ENCODE assay signal across 10 cellular contexts in the genomic region with DNA sequence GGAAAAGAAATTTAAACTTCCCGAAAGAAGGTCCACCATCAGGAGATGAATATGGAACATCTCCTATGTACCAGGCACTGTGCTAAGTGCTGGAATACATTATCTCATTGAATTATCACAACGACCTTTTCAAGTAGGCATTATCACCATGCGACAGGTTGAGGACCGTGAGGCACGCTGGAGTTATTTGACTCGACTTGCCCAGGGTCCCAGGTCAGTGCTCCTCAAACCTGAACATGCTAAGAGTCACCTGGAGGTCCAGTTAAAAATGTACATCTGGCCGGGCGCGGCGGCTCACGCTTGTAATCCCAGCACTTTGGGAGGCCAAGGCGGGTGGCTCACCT. TPM values are rescaled to one million over a fixed set of nuclear protein-coding genes. Genes with fewer than 3 reads are reported as not detected.
DNase-seq lines count a peak whose midpoint lies in the region; ATAC-seq, FAIRE-seq and TF ChIP-seq lines count a peak whose summit lies in the region.
"Had no signal": no experiment of that assay in that cellular context is flagged by ENCODE, and none has a peak within 500 bp of the region (broad histone marks: within the 10 kb centered on the region; RNA-seq: fewer than 3 reads in every experiment).

No MANE protein-coding gene starts in this region.

- peak overlapping the region; percentile 90 for H3K27ac Mint-ChIP-seq in activated naive CD8-positive, alpha-beta T cell treated with anti-CD3 and anti-CD28 coated beads, Interleukin-2, amount 10 ng/mL, durations not matched to agents 7 days and 5 days
- H3K27ac Mint-ChIP-seq in naive B cell = peak overlapping the region in 4 of 6 donors; percentile 84 to 97 (median 92)

- H3K36me3 ChIP-seq in thyroid gland = no peaks in the 10 kb centered on the region
- H3K36me3 ChIP-seq: sigmoid colon had no signal

- peak; percentile 70 for TF ChIP-seq CTCF in C4-2B (conservative IDR thresholded peaks at IDR 0.05)
- peak in 1 of 6 experiments; percentile 1 for TF ChIP-seq CTCF in thyroid gland (IDR thresholded peaks at IDR 0.05)

- FAIRE-seq in GM12891 (lab: Jason Lieb, UNC) = no peak
- FAIRE-seq: frontal cortex had no signal

- DNase-seq in activated naive CD8-positive, alpha-beta T cell treated with anti-CD3 and anti-CD28 coated beads, Interleukin-2, amount 10 ng/mL, durations not matched to agents 7 days and 5 days = no peak
- DNase-seq in naive B cell = no peak
- no peak for DNase-seq in thyroid gland
- DNase-seq in GM12891 (ENCODE audit: insufficient read length, low spot score) = no peak

- peak overlapping the region; percentile 66 for H3K4me3 Mint-ChIP-seq in activated naive CD8-positive, alpha-beta T cell treated with anti-CD3 and anti-CD28 coated beads, Interleukin-2, amount 10 ng/mL, durations not matched to agents 7 days and 5 days
- H3K4me3 Mint-ChIP-seq in naive B cell = peak overlapping the region in 7 of 8 donors; percentile 85 to 96 (median 89)

- intact Hi-C loops in thyroid gland (cut with DNase I) = loop anchor here (5.0 kb wide), 1 partner anchor 73 kb away; no protein-coding TSS in a partner anchor

- no peak overlapping the region for H3K4me3 ChIP-seq in thyroid gland (replicated peaks in 1 of 3)

- H3K27ac ChIP-seq in C4-2B (no peak overlapping the region), thyroid gland (no peak overlapping the region)

- POLR2A ChIA-PET in activated naive CD8-positive, alpha-beta T cell treated with anti-CD3 and anti-CD28 coated beads, Interleukin-2, amount 10 ng/mL, durations not matched to agents 7 days and 5 days (lab: Charles Lee) = interaction anchor here (1.0 to 2.5 kb wide), 24 partner anchors 9 to 683 kb away, joined by 3 to 86 read pairs (median 5); partner anchors contain the start of genes AGTRAP, CLCN6, DRAXIN and FBXO2

- ATAC-seq in HG02678 (IDR thresholded peaks at IDR 0.05; ENCODE audit: unreplicated experiment) (peak; percentile 10), naive B cell (ENCODE audit: low read depth in 2 of 2) (no peak), HG03460 (IDR thresholded peaks at IDR 0.05; ENCODE audit: unreplicated experiment) (no peak), HG02798 (IDR thresholded peaks at IDR 0.05; ENCODE audit: poor library complexity, unreplicated experiment) (no peak)
- no peak for ATAC-seq in activated naive CD8-positive, alpha-beta T cell treated with anti-CD3 and anti-CD28 coated beads, Interleukin-2, amount 10 ng/mL, durations not matched to agents 7 days and 5 days (ENCODE audit: low read depth)

- no peaks in the 10 kb centered on the region for H3K36me3 Mint-ChIP-seq in activated naive CD8-positive, alpha-beta T cell treated with anti-CD3 and anti-CD28 coated beads, Interleukin-2, amount 10 ng/mL, durations not matched to agents 7 days and 5 days
- no peaks in the 10 kb centered on the region for H3K36me3 Mint-ChIP-seq in naive B cell

- no peaks in the 10 kb centered on the region for H3K9me3 ChIP-seq in thyroid gland
- H3K9me3 ChIP-seq: sigmoid colon had no signal

- TF ChIP-seq POLR2A in thyroid gland (IDR thresholded peaks at IDR 0.05) (no peak), GM12891 (IDR thresholded peaks at IDR 0.05; ENCODE audit: low read depth, low read length) (no peak)

- peaks cover 4 to 6% of the 10 kb centered on the region in 2 donors for H3K4me1 ChIP-seq in thyroid gland

- WGBS in thyroid gland, 2 donors = 71 to 72% methylated on average over 11 to 12 of the region's 12 CpGs

- H3K9me3 Mint-ChIP-seq in activated naive CD8-positive, alpha-beta T cell treated with anti-CD3 and anti-CD28 coated beads, Interleukin-2, amount 10 ng/mL, durations not matched to agents 7 days and 5 days = no peaks in the 10 kb centered on the region
- H3K9me3 Mint-ChIP-seq in naive B cell = no peaks in the 10 kb centered on the region

- no peaks in the 10 kb centered on the region for H3K27me3 ChIP-seq in thyroid gland

- no peaks in the 10 kb centered on the region for H3K27me3 Mint-ChIP-seq in activated naive CD8-positive, alpha-beta T cell treated with anti-CD3 and anti-CD28 coated beads, Interleukin-2, amount 10 ng/mL, durations not matched to agents 7 days and 5 days
- no peaks in the 10 kb centered on the region for H3K27me3 Mint-ChIP-seq in naive B cell

- peaks cover 19% of the 10 kb centered on the region for H3K4me1 Mint-ChIP-seq in activated naive CD8-positive, alpha-beta T cell treated with anti-CD3 and anti-CD28 coated beads, Interleukin-2, amount 10 ng/mL, durations not matched to agents 7 days and 5 days
- H3K4me1 Mint-ChIP-seq in naive B cell = peaks cover 10 to 17% (median 12%) of the 10 kb centered on the region in 3 donors

TF ChIP-seq in GM12891, 5 proteins besides CTCF, POLR2A, EP300 and RAD21:
- TF ChIP-seq TAF1 (IDR thresholded peaks at IDR 0.05; ENCODE audit: low read depth, low read length) (no peak), POLR2AphosphoS5 (IDR thresholded peaks at IDR 0.05; ENCODE audit: low read depth, low read length) (no peak), SPI1 (IDR thresholded peaks at IDR 0.05; ENCODE audit: low read depth, low read length) (no peak), POU2F2 (IDR thresholded peaks at IDR 0.05; ENCODE audit: low read depth, low read length) (no peak)

RNA-seq across cellular contexts. Expression of gene AGTRAP, which starts 15.9 kb away (rescaled TPM):
- total RNA-seq in activated naive CD8-positive, alpha-beta T cell treated with anti-CD3 and anti-CD28 coated beads, Interleukin-2, amount 10 ng/mL, durations not matched to agents 7 days and 5 days = 10 to 100 TPM; 53.8 to 56.4 TPM
- polyA plus RNA-seq in naive B cell (ENCODE audit: low read depth in 6 of 6) = 10 to 100 TPM; 37.7 to 51.6 (median 46.5) TPM
- 10 to 100 TPM; 35.6 to 72.4 (median 63.6) TPM for total RNA-seq in thyroid gland
- polyA plus RNA-seq in GM12891 (2012; ENCODE audit: low read depth, missing spikeins) = 8.9 TPM

RNA-seq across cellular contexts. Expression of gene DRAXIN, which starts 28.5 kb away (rescaled TPM):
- total RNA-seq in activated naive CD8-positive, alpha-beta T cell treated with anti-CD3 and anti-CD28 coated beads, Interleukin-2, amount 10 ng/mL, durations not matched to agents 7 days and 5 days = 1 to 10 TPM; 3.5 to 4.1 TPM
- under 1 TPM in 5 of 6 donors, not detected in 1; 0.04 to 0.09 (median 0.09) TPM for polyA plus RNA-seq in naive B cell (ENCODE audit: low read depth in 6 of 6)
- not detected for total RNA-seq in thyroid gland
- 0.01 TPM for polyA plus RNA-seq in GM12891 (2012; ENCODE audit: low read depth, missing spikeins)

RNA-seq across cellular contexts. Expression of gene MAD2L2, which starts 39.1 kb away (rescaled TPM):
- 100 to 1,000 TPM in 1 of 2 experiments, 10 to 100 TPM in 1; 95.4 to 103 TPM for total RNA-seq in activated naive CD8-positive, alpha-beta T cell treated with anti-CD3 and anti-CD28 coated beads, Interleukin-2, amount 10 ng/mL, durations not matched to agents 7 days and 5 days
- polyA plus RNA-seq in naive B cell (ENCODE audit: low read depth in 6 of 6) = 10 to 100 TPM; 43.6 to 75.4 (median 56.2) TPM
- total RNA-seq in thyroid gland = 10 to 100 TPM; 12.0 to 43.9 (median 21.5) TPM
- 47.6 TPM for polyA plus RNA-seq in GM12891 (2012; ENCODE audit: low read depth, missing spikeins)

RNA-seq across cellular contexts. Expression of gene C1orf167, which starts 42.0 kb away (rescaled TPM):
- total RNA-seq in activated naive CD8-positive, alpha-beta T cell treated with anti-CD3 and anti-CD28 coated beads, Interleukin-2, amount 10 ng/mL, durations not matched to agents 7 days and 5 days = not detected
- polyA plus RNA-seq in naive B cell (ENCODE audit: low read depth in 6 of 6) = 1 to 10 TPM in 1 of 6 donors, not detected in 5; 2.9 TPM
- total RNA-seq in thyroid gland = 1 to 10 TPM in 1 of 4 donors, under 1 TPM in 1, not detected in 2; 0.22 to 6.3 TPM
- 0.86 TPM for polyA plus RNA-seq in GM12891 (2012; ENCODE audit: low read depth, missing spikeins)
- total RNA-seq: frontal cortex had no signal

RNA-seq across cellular contexts. Expression of gene FBXO6, which starts 56.0 kb away (rescaled TPM):
- 10 to 100 TPM; 27.5 to 28.0 TPM for total RNA-seq in activated naive CD8-positive, alpha-beta T cell treated with anti-CD3 and anti-CD28 coated beads, Interleukin-2, amount 10 ng/mL, durations not matched to agents 7 days and 5 days
- 10 to 100 TPM; 14.1 to 28.6 (median 17.8) TPM for polyA plus RNA-seq in naive B cell (ENCODE audit: low read depth in 6 of 6)
- 10 to 100 TPM in 2 of 4 donors, 1 to 10 TPM in 2; 8.1 to 10.9 (median 10.3) TPM for total RNA-seq in thyroid gland
- 13.5 TPM for polyA plus RNA-seq in GM12891 (2012; ENCODE audit: low read depth, missing spikeins)

Comparison
In these comparisons a context has a peak if more than half of its experiments do, and no peak if none do; other contexts are left out.
1. RNA of gene DRAXIN, which starts 28.5 kb away (total RNA-seq): 3.5 to 4.1 TPM in activated naive CD8-positive, alpha-beta T cell treated with anti-CD3 and anti-CD28 coated beads, Interleukin-2, amount 10 ng/mL, durations not matched to agents 7 days and 5 days; not detected in thyroid gland; every median in the first group is over 4 times any median in the second.